In the genomic region with DNA sequence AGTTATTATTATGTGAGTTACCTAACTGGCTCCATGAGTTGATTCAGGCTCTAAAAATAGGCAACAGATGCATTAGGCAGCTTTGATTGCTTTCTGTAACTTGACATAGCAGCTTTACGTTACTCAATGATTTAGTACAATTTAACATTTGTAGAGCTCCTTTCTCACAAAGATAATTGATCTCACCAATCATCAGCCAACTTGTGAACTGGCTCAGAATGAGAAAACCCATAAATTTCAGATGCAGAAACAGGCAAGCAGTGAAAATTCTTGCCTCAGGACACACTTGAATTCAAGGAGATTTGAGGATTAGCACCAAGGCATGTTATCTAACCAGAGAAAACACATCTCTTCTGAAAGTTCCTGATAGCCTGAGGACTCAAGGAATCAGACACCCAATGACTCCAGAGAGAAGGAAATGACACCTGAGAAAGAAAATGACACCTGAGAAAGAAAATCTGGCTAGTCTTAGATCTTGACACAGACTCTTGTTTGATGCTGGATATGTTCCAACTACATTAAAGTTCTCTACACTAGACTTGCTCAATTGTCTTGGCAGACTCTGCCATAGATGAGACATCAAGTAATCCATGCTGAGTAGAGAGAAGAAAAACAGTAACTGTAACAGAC, we compare ENCODE assay signal across 1 cellular context.
TF ChIP-seq lines count a peak whose summit lies in the region.

No MANE protein-coding gene starts in this region.

TF ChIP-seq in GM12878, 131 proteins besides CTCF, POLR2A, EP300 and RAD21 (continued from another document):
- TF ChIP-seq, protein P1, sequence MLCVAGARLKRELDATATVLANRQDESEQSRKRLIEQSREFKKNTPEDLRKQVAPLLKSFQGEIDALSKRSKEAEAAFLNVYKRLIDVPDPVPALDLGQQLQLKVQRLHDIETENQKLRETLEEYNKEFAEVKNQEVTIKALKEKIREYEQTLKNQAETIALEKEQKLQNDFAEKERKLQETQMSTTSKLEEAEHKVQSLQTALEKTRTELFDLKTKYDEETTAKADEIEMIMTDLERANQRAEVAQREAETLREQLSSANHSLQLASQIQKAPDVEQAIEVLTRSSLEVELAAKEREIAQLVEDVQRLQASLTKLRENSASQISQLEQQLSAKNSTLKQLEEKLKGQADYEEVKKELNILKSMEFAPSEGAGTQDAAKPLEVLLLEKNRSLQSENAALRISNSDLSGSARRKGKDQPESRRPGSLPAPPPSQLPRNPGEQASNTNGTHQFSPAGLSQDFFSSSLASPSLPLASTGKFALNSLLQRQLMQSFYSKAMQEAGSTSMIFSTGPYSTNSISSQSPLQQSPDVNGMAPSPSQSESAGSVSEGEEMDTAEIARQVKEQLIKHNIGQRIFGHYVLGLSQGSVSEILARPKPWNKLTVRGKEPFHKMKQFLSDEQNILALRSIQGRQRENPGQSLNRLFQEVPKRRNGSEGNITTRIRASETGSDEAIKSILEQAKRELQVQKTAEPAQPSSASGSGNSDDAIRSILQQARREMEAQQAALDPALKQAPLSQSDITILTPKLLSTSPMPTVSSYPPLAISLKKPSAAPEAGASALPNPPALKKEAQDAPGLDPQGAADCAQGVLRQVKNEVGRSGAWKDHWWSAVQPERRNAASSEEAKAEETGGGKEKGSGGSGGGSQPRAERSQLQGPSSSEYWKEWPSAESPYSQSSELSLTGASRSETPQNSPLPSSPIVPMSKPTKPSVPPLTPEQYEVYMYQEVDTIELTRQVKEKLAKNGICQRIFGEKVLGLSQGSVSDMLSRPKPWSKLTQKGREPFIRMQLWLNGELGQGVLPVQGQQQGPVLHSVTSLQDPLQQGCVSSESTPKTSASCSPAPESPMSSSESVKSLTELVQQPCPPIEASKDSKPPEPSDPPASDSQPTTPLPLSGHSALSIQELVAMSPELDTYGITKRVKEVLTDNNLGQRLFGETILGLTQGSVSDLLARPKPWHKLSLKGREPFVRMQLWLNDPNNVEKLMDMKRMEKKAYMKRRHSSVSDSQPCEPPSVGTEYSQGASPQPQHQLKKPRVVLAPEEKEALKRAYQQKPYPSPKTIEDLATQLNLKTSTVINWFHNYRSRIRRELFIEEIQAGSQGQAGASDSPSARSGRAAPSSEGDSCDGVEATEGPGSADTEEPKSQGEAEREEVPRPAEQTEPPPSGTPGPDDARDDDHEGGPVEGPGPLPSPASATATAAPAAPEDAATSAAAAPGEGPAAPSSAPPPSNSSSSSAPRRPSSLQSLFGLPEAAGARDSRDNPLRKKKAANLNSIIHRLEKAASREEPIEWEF (IDR thresholded peaks at IDR 0.05; ENCODE audit: insufficient replicate concordance, low read depth, low read length): peak; percentile 43
- TF ChIP-seq, protein P2, sequence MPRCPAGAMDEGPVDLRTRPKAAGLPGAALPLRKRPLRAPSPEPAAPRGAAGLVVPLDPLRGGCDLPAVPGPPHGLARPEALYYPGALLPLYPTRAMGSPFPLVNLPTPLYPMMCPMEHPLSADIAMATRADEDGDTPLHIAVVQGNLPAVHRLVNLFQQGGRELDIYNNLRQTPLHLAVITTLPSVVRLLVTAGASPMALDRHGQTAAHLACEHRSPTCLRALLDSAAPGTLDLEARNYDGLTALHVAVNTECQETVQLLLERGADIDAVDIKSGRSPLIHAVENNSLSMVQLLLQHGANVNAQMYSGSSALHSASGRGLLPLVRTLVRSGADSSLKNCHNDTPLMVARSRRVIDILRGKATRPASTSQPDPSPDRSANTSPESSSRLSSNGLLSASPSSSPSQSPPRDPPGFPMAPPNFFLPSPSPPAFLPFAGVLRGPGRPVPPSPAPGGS (IDR thresholded peaks at IDR 0.05; ENCODE audit: borderline replicate concordance, insufficient read depth, low read depth, low read length, poor library complexity, severe bottlenecking): peak; percentile 59
- TF ChIP-seq RAD51 (IDR thresholded peaks at IDR 0.05) (no peak), FOS (IDR thresholded peaks at IDR 0.05; ENCODE audit: borderline replicate concordance, extremely low read depth, insufficient read length) (no peak), RB1 (IDR thresholded peaks at IDR 0.05; ENCODE audit: borderline replicate concordance) (no peak), MEF2A (IDR thresholded peaks at IDR 0.05; ENCODE audit: insufficient read depth, low read depth, low read length) (0 out of 2 replicates have a peak, but pooled peaks have one; percentile 2), GATAD2B (conservative IDR thresholded peaks at IDR 0.05; ENCODE audit: low read depth) (0 out of 2 replicates have a peak, but pooled peaks have one; percentile 21), ZBED1 (IDR thresholded peaks at IDR 0.05; ENCODE audit: borderline replicate concordance) (peak; percentile 66; the same call in 1 of the 2 replicates), CREM (IDR thresholded peaks at IDR 0.05; ENCODE audit: low read depth) (peak; percentile 28), MTA2 (IDR thresholded peaks at IDR 0.05; ENCODE audit: low read depth) (peak; percentile 36; the same call in 1 of the 2 replicates), SP1 (IDR thresholded peaks at IDR 0.05; ENCODE audit: low read depth, low read length) (no peak)
- TF ChIP-seq, protein P3, sequence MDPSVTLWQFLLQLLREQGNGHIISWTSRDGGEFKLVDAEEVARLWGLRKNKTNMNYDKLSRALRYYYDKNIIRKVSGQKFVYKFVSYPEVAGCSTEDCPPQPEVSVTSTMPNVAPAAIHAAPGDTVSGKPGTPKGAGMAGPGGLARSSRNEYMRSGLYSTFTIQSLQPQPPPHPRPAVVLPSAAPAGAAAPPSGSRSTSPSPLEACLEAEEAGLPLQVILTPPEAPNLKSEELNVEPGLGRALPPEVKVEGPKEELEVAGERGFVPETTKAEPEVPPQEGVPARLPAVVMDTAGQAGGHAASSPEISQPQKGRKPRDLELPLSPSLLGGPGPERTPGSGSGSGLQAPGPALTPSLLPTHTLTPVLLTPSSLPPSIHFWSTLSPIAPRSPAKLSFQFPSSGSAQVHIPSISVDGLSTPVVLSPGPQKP (IDR thresholded peaks at IDR 0.05; ENCODE audit: low read depth, low read length): no peak
- TF ChIP-seq, protein P4, sequence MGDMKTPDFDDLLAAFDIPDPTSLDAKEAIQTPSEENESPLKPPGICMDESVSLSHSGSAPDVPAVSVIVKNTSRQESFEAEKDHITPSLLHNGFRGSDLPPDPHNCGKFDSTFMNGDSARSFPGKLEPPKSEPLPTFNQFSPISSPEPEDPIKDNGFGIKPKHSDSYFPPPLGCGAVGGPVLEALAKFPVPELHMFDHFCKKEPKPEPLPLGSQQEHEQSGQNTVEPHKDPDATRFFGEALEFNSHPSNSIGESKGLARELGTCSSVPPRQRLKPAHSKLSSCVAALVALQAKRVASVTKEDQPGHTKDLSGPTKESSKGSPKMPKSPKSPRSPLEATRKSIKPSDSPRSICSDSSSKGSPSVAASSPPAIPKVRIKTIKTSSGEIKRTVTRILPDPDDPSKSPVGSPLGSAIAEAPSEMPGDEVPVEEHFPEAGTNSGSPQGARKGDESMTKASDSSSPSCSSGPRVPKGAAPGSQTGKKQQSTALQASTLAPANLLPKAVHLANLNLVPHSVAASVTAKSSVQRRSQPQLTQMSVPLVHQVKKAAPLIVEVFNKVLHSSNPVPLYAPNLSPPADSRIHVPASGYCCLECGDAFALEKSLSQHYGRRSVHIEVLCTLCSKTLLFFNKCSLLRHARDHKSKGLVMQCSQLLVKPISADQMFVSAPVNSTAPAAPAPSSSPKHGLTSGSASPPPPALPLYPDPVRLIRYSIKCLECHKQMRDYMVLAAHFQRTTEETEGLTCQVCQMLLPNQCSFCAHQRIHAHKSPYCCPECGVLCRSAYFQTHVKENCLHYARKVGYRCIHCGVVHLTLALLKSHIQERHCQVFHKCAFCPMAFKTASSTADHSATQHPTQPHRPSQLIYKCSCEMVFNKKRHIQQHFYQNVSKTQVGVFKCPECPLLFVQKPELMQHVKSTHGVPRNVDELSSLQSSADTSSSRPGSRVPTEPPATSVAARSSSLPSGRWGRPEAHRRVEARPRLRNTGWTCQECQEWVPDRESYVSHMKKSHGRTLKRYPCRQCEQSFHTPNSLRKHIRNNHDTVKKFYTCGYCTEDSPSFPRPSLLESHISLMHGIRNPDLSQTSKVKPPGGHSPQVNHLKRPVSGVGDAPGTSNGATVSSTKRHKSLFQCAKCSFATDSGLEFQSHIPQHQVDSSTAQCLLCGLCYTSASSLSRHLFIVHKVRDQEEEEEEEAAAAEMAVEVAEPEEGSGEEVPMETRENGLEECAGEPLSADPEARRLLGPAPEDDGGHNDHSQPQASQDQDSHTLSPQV (IDR thresholded peaks at IDR 0.05): no peak
- TF ChIP-seq, protein P5, sequence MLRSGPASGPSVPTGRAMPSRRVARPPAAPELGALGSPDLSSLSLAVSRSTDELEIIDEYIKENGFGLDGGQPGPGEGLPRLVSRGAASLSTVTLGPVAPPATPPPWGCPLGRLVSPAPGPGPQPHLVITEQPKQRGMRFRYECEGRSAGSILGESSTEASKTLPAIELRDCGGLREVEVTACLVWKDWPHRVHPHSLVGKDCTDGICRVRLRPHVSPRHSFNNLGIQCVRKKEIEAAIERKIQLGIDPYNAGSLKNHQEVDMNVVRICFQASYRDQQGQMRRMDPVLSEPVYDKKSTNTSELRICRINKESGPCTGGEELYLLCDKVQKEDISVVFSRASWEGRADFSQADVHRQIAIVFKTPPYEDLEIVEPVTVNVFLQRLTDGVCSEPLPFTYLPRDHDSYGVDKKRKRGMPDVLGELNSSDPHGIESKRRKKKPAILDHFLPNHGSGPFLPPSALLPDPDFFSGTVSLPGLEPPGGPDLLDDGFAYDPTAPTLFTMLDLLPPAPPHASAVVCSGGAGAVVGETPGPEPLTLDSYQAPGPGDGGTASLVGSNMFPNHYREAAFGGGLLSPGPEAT (IDR thresholded peaks at IDR 0.05; ENCODE audit: low read depth): peak; percentile 26; the same call in 1 of the 2 replicates
- TF ChIP-seq, protein P6, sequence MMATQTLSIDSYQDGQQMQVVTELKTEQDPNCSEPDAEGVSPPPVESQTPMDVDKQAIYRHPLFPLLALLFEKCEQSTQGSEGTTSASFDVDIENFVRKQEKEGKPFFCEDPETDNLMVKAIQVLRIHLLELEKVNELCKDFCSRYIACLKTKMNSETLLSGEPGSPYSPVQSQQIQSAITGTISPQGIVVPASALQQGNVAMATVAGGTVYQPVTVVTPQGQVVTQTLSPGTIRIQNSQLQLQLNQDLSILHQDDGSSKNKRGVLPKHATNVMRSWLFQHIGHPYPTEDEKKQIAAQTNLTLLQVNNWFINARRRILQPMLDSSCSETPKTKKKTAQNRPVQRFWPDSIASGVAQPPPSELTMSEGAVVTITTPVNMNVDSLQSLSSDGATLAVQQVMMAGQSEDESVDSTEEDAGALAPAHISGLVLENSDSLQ (IDR thresholded peaks at IDR 0.05): no peak
- TF ChIP-seq, protein P7, sequence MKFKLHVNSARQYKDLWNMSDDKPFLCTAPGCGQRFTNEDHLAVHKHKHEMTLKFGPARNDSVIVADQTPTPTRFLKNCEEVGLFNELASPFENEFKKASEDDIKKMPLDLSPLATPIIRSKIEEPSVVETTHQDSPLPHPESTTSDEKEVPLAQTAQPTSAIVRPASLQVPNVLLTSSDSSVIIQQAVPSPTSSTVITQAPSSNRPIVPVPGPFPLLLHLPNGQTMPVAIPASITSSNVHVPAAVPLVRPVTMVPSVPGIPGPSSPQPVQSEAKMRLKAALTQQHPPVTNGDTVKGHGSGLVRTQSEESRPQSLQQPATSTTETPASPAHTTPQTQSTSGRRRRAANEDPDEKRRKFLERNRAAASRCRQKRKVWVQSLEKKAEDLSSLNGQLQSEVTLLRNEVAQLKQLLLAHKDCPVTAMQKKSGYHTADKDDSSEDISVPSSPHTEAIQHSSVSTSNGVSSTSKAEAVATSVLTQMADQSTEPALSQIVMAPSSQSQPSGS (IDR thresholded peaks at IDR 0.05; ENCODE audit: low read length): peak; percentile 66; the same call in 1 of the 2 replicates
